36 cellular contexts compared by ENCODE assay signal in the genomic region with DNA sequence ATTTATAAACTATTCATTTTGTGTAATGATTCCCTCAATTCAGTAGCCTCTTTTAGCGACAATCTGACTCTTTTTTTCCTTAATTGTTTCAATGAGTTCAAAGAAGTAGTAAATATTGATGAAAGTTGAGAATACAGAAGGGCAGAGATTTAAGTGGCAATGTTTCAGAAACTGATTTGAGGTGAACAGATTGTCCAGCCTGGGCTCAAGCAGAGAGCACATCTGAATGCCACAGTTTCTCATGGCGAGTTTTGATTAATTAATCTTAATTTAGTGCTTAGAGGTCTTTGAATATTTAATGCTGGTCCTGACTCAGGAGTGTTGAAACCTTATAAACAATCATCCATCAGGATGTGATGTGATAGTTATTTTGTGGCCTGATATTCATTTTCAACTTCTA.
"Had no signal": no experiment of that assay in that cellular context is flagged by ENCODE, and none has a peak within 500 bp of the region (broad histone marks: within the 10 kb centered on the region; RNA-seq: fewer than 3 reads in every experiment).

No MANE protein-coding gene starts in this region.

- H3K27me3 ChIP-seq: adrenal gland, body of pancreas, brain microvascular endothelial cell, breast epithelium had no signal

- H3K27me3 Mint-ChIP-seq: activated CD4-positive, alpha-beta memory T cell treated with anti-CD3 and anti-CD28 coated beads, Interleukin-2, amount 10 ng/mL, durations not matched to agents 7 days and 5 days; activated CD4-positive, alpha-beta T cell treated with anti-CD3 and anti-CD28 coated beads for 36 hours; activated CD4-positive, alpha-beta T cell treated with anti-CD3 and anti-CD28 coated beads, Interleukin-2, amount 10 ng/mL, durations not matched to agents 7 days and 5 days; activated CD8-positive, alpha-beta memory T cell treated with anti-CD3 and anti-CD28 coated beads, Interleukin-2, amount 10 ng/mL, durations not matched to agents 7 days and 5 days; activated naive CD8-positive, alpha-beta T cell treated with anti-CD3 and anti-CD28 coated beads for 36 hours; activated T-cell treated with anti-CD3 and anti-CD28 coated beads, Interleukin-2, amount 50 U/mL, for 24 hours had no signal

- H3K27ac Mint-ChIP-seq: activated CD4-positive, alpha-beta memory T cell treated with anti-CD3 and anti-CD28 coated beads, Interleukin-2, amount 10 ng/mL, durations not matched to agents 7 days and 5 days; activated CD4-positive, alpha-beta T cell treated with anti-CD3 and anti-CD28 coated beads for 36 hours; activated CD4-positive, alpha-beta T cell treated with anti-CD3 and anti-CD28 coated beads, Interleukin-2, amount 10 ng/mL, durations not matched to agents 7 days and 5 days; activated CD8-positive, alpha-beta memory T cell treated with anti-CD3 and anti-CD28 coated beads, Interleukin-2, amount 10 ng/mL, durations not matched to agents 7 days and 5 days; activated CD8-positive, alpha-beta T cell treated with anti-CD3 and anti-CD28 coated beads, Interleukin-2, amount 10 ng/mL, durations not matched to agents 7 days and 5 days; activated naive CD4-positive, alpha-beta T cell treated with anti-CD3 and anti-CD28 coated beads for 36 hours; activated naive CD4-positive, alpha-beta T cell treated with anti-CD3 and anti-CD28 coated beads, Interleukin-2, amount 50 U/mL, for 72 hours; activated naive CD8-positive, alpha-beta T cell treated with anti-CD3 and anti-CD28 coated beads for 36 hours; activated T-cell treated with anti-CD3 and anti-CD28 coated beads, Interleukin-2, amount 50 U/mL, for 24 hours; activated T-helper 2 cell treated with anti-CD3 and anti-CD28 coated beads, Interferon-gamma antibody, Interleukin-2, Interleukin-4, amounts not matched to agents 10 μg/mL and 5 μg/mL and 100 μg/mL, durations not matched to agents 14 hours and 24 hours and 36 hours; T-helper 1 cell treated with Interleukin-12 subunit alpha and Interleukin-12 subunit beta and Interleukin-4 antibody, amounts not matched to agents 30 μg/mL and 1 μg/mL, for 36 hours; T-helper 2 cell treated with Interferon-gamma antibody and Interleukin-4, amounts not matched to agents 5 μg/mL and 100 μg/mL, for 36 hours; WTC11 had no signal

- H3K27ac ChIP-seq: adrenal gland, body of pancreas, brain microvascular endothelial cell, breast epithelium, WERI-Rb-1 had no signal

- H3K4me1 ChIP-seq: adrenal gland, body of pancreas, breast epithelium had no signal

- H3K36me3 Mint-ChIP-seq: activated CD8-positive, alpha-beta memory T cell treated with anti-CD3 and anti-CD28 coated beads, Interleukin-2, amount 10 ng/mL, durations not matched to agents 7 days and 5 days; activated naive CD8-positive, alpha-beta T cell treated with anti-CD3 and anti-CD28 coated beads for 36 hours had no signal

- H3K4me3 ChIP-seq: adrenal gland, body of pancreas, breast epithelium had no signal

- H3K4me1 Mint-ChIP-seq: activated CD4-positive, alpha-beta memory T cell treated with anti-CD3 and anti-CD28 coated beads, Interleukin-2, amount 10 ng/mL, durations not matched to agents 7 days and 5 days; activated CD4-positive, alpha-beta T cell treated with anti-CD3 and anti-CD28 coated beads for 36 hours; activated CD4-positive, alpha-beta T cell treated with anti-CD3 and anti-CD28 coated beads, Interleukin-2, amount 10 ng/mL, durations not matched to agents 7 days and 5 days; activated CD8-positive, alpha-beta memory T cell treated with anti-CD3 and anti-CD28 coated beads, Interleukin-2, amount 10 ng/mL, durations not matched to agents 7 days and 5 days; activated naive CD8-positive, alpha-beta T cell treated with anti-CD3 and anti-CD28 coated beads for 36 hours; WTC11 had no signal

- DNase-seq: activated CD4-positive, alpha-beta memory T cell treated with anti-CD3 and anti-CD28 coated beads, Interleukin-2, amount 10 ng/mL, durations not matched to agents 7 days and 5 days; activated CD4-positive, alpha-beta T cell treated with anti-CD3 and anti-CD28 coated beads for 1 hour; activated CD4-positive, alpha-beta T cell treated with anti-CD3 and anti-CD28 coated beads for 36 hours; activated CD4-positive, alpha-beta T cell treated with anti-CD3 and anti-CD28 coated beads for 48 hours; activated CD4-positive, alpha-beta T cell treated with anti-CD3 and anti-CD28 coated beads, Interleukin-2, amount 10 ng/mL, durations not matched to agents 7 days and 5 days; activated CD4-positive, alpha-beta T cell treated with anti-CD3 and anti-CD28 coated beads, Interleukin-2, amount 50 U/mL, for 48 hours; activated CD4-positive, CD25-positive, alpha-beta regulatory T cell; activated CD8-positive, alpha-beta memory T cell treated with anti-CD3 and anti-CD28 coated beads for 24 hours; activated CD8-positive, alpha-beta memory T cell treated with anti-CD3 and anti-CD28 coated beads, Interleukin-2, amount 10 ng/mL, durations not matched to agents 7 days and 5 days; activated CD8-positive, alpha-beta memory T cell treated with anti-CD3 and anti-CD28 coated beads, Interleukin-2, amount 50 U/mL, for 48 hours; activated CD8-positive, alpha-beta T cell treated with anti-CD3 and anti-CD28 coated beads, Interleukin-2, amount 10 ng/mL, durations not matched to agents 7 days and 5 days; activated effector memory CD4-positive, alpha-beta T cell treated with Interleukin-2 at 50 U/mL for 16 hours; activated gamma-delta T cell treated with Interleukin-2 at 50 U/mL for 16 hours; activated naive CD4-positive, alpha-beta T cell; activated naive CD4-positive, alpha-beta T cell treated with anti-CD3 and anti-CD28 coated beads for 36 hours; activated naive CD4-positive, alpha-beta T cell treated with anti-CD3 and anti-CD28 coated beads, Interleukin-2, amount 50 U/mL, for 16 hours; activated naive CD8-positive, alpha-beta T cell treated with anti-CD3 and anti-CD28 coated beads for 36 hours; activated T-cell treated with anti-CD3 and anti-CD28 coated beads, Interleukin-2, amount 50 U/mL, for 24 hours; activated T-cell treated with anti-CD3 and anti-CD28 coated beads, Interleukin-2, amount 50 U/mL, for 48 hours; adrenal gland; amniotic stem cell; aorta; body of pancreas; brain microvascular endothelial cell; central memory CD4-positive, alpha-beta T cell; cerebellar nuclear complex; T-helper 1 cell; T-helper 2 cell; T-helper 9 cell; WERI-Rb-1 had no signal

- H3K9me3 ChIP-seq: adrenal gland, body of pancreas, breast epithelium had no signal

- H3K36me3 ChIP-seq: adrenal gland, brain microvascular endothelial cell, breast epithelium, WERI-Rb-1 had no signal

- H3K4me3 Mint-ChIP-seq: activated CD4-positive, alpha-beta memory T cell treated with anti-CD3 and anti-CD28 coated beads, Interleukin-2, amount 10 ng/mL, durations not matched to agents 7 days and 5 days; activated CD4-positive, alpha-beta T cell treated with anti-CD3 and anti-CD28 coated beads for 36 hours; activated CD4-positive, alpha-beta T cell treated with anti-CD3 and anti-CD28 coated beads, Interleukin-2, amount 10 ng/mL, durations not matched to agents 7 days and 5 days; activated CD8-positive, alpha-beta memory T cell treated with anti-CD3 and anti-CD28 coated beads, Interleukin-2, amount 10 ng/mL, durations not matched to agents 7 days and 5 days; activated CD8-positive, alpha-beta T cell treated with anti-CD3 and anti-CD28 coated beads, Interleukin-2, amount 10 ng/mL, durations not matched to agents 7 days and 5 days; activated naive CD4-positive, alpha-beta T cell treated with anti-CD3 and anti-CD28 coated beads for 36 hours; activated naive CD8-positive, alpha-beta T cell treated with anti-CD3 and anti-CD28 coated beads for 36 hours; activated T-cell treated with anti-CD3 and anti-CD28 coated beads, Interleukin-2, amount 50 U/mL, for 24 hours; T-helper 1 cell treated with Interleukin-12 subunit alpha and Interleukin-12 subunit beta and Interleukin-4 antibody, amounts not matched to agents 30 μg/mL and 1 μg/mL, for 36 hours; T-helper 2 cell treated with Interferon-gamma antibody and Interleukin-4, amounts not matched to agents 5 μg/mL and 100 μg/mL, for 36 hours; WTC11 had no signal
